Comparison of ENCODE assay signal across 8 cellular contexts in genomic region chr20:51372176-51372803, GRCh38.
DNase-seq lines count a peak whose midpoint lies in the region; ATAC-seq and TF ChIP-seq lines count a peak whose summit lies in the region.

No MANE protein-coding gene starts in this region.

- no peaks in the 10 kb centered on the region for H3K36me3 Mint-ChIP-seq in activated CD4-positive, alpha-beta T cell treated with anti-CD3 and anti-CD28 coated beads, Interleukin-2, amount 10 ng/mL, durations not matched to agents 24 days and 14 days (ENCODE audit: low read depth)

- no peak for TF ChIP-seq POLR2A in lower leg skin (IDR thresholded peaks at IDR 0.05)

- intact Hi-C loops in activated CD4-positive, alpha-beta T cell treated with anti-CD3 and anti-CD28 coated beads, Interleukin-2, amount 10 ng/mL, durations not matched to agents 24 days and 14 days (cut with micrococcal nuclease) = loop anchor here (1.0 kb wide), 2 partner anchors 223 to 252 kb away; no protein-coding TSS in a partner anchor
- intact Hi-C loops in colonic mucosa (cut with DNase I) (loop anchor here (2.0 to 10.0 kb wide), 2 partner anchors 223 to 713 kb away; no protein-coding TSS in a partner anchor), lower leg skin (cut with DNase I; ENCODE audit: low total_unique reads) (loop anchor here (5.0 kb wide), 1 partner anchor 225 kb away; no protein-coding TSS in a partner anchor)

- DNase-seq in AG09319 (ENCODE audit: extremely low read depth, low read depth) = no peak
- peak; percentile 81 for DNase-seq in GM19240 (ENCODE audit: insufficient read length, low spot score)
- peak; percentile 53 for DNase-seq in NCI-H2107 (lab: John Stamatoyannopoulos, UW)
- peak; percentile 87 for DNase-seq in activated CD4-positive, alpha-beta T cell treated with anti-CD3 and anti-CD28 coated beads, Interleukin-2, amount 10 ng/mL, durations not matched to agents 24 days and 14 days
- peak; percentile 49 for DNase-seq in colonic mucosa
- DNase-seq in lower leg skin (ENCODE audit: low spot score in 2 of 2) = peak; percentile 58 to 89
- DNase-seq in stimulated activated CD4-positive, alpha-beta T cell treated with anti-CD3 and anti-CD28 coated beads, TNF-alpha, amount 100 ng/mL, for 48 hours (ENCODE audit: low read depth in 3 of 3) = peak; percentile 21 to 58 (median 48)

- ATAC-seq in GM21528 (IDR thresholded peaks at IDR 0.05; ENCODE audit: low FRiP score, unreplicated experiment) = no peak

- H3K9ac ChIP-seq in colonic mucosa (ENCODE audit: low read depth in 2 of 2, low read length in 2 of 2) = no peak overlapping the region

- H3K36me3 ChIP-seq in colonic mucosa = no peaks in the 10 kb centered on the region

- H3K4me1 ChIP-seq in colonic mucosa = no peaks in the 10 kb centered on the region

- no peaks in the 10 kb centered on the region for H3K27me3 ChIP-seq in colonic mucosa

- peak; percentile 92 for TF ChIP-seq CTCF in AG09319 (IDR thresholded peaks at IDR 0.05; ENCODE audit: low read depth, low read length)
- peak; percentile 73 for TF ChIP-seq CTCF in colonic mucosa (IDR thresholded peaks at IDR 0.05)
- peak in 1 of 3 donors; percentile 82 for TF ChIP-seq CTCF in lower leg skin (IDR thresholded peaks at IDR 0.05)

- H3K4me1 Mint-ChIP-seq in activated CD4-positive, alpha-beta T cell treated with anti-CD3 and anti-CD28 coated beads, Interleukin-2, amount 10 ng/mL, durations not matched to agents 24 days and 14 days = peaks cover 16% of the 10 kb centered on the region

- H3K4me3 ChIP-seq in colonic mucosa (no peak overlapping the region), lower leg skin (ENCODE audit: low read depth, poor library complexity, severe bottlenecking) (no peak overlapping the region)

- H3K27ac ChIP-seq in colonic mucosa = no peak overlapping the region

- 36 to 42% methylated on average over 13 of the region's 13 CpGs for WGBS in lower leg skin, 2 donors

- H3K9me3 ChIP-seq in colonic mucosa = no peaks in the 10 kb centered on the region

- no peak overlapping the region for H3K27ac Mint-ChIP-seq in activated CD4-positive, alpha-beta T cell treated with anti-CD3 and anti-CD28 coated beads, Interleukin-2, amount 10 ng/mL, durations not matched to agents 24 days and 14 days

- no peaks in the 10 kb centered on the region for H3K27me3 Mint-ChIP-seq in activated CD4-positive, alpha-beta T cell treated with anti-CD3 and anti-CD28 coated beads, Interleukin-2, amount 10 ng/mL, durations not matched to agents 24 days and 14 days

- H3K9me3 Mint-ChIP-seq in activated CD4-positive, alpha-beta T cell treated with anti-CD3 and anti-CD28 coated beads, Interleukin-2, amount 10 ng/mL, durations not matched to agents 24 days and 14 days = no peaks in the 10 kb centered on the region

- H3K4me3 Mint-ChIP-seq in activated CD4-positive, alpha-beta T cell treated with anti-CD3 and anti-CD28 coated beads, Interleukin-2, amount 10 ng/mL, durations not matched to agents 24 days and 14 days = no peak overlapping the region
